ENCODE assay signal across 18 cellular contexts in genomic region chr6:143586557-143586956, GRCh38.
"Had no signal": no experiment of that assay in that cellular context is flagged by ENCODE, and none has a peak within 500 bp of the region (broad histone marks: within the 10 kb centered on the region; RNA-seq: fewer than 3 reads in every experiment).

No MANE protein-coding gene starts in this region.

- H3K27ac ChIP-seq: SJSA1, SK-N-MC had no signal

- H3K4me3 ChIP-seq: SJSA1, SK-N-MC had no signal

- H3K27me3 ChIP-seq: SJSA1 had no signal

- H3K4me1 ChIP-seq: SJSA1 had no signal

- H3K9me3 ChIP-seq: SJSA1 had no signal

- H3K36me3 ChIP-seq: SJSA1 had no signal

- DNase-seq: Karpas-422, KG1, MM.1S, NCI-H1092 treated with DMSO at 0.1 percent for 48 hours, NCI-H1436 treated with DMSO at 0.1 percent for 48 hours, NCI-H1694, NCI-H187 treated with DMSO at 0.1 percent for 48 hours, NCI-H2029 treated with DMSO at 0.1 percent for 48 hours, NCI-H2171 treated with DMSO at 0.1 percent for 48 hours, NCI-H345, NCI-H446 treated with DMSO at 0.1 percent for 48 hours, NCI-H510A treated with DMSO at 0.1 percent for 48 hours, NCI-H526, Right ventricle myocardium superior, RPMI8226, SIG-M5 had no signal
